In the genomic region with DNA sequence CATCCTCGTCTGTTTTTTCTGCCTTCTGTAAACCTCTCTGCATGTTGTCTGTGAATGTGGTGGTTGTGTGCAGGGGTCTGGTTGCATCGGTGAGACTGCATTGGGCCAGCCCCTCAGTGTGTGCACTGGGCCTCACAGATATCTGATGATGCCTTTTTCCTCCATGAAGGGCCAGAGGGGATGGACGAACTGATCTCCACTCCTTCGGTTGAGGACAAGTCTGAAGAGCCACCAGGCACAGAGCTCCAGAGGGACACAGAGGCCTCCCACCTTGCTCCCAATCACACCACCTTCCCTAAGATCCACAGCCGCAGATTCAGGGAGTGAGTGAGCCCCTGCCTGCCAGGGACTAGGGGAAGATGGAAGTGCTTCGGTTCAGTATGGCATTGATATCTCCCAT, we compare ENCODE assay signal across 22 cellular contexts. TPM values are rescaled to one million over a fixed set of nuclear protein-coding genes. Genes with fewer than 3 reads are reported as not detected.
DNase-seq lines count a peak whose midpoint lies in the region; ATAC-seq and TF ChIP-seq lines count a peak whose summit lies in the region.
"Had no signal": no experiment of that assay in that cellular context is flagged by ENCODE, and none has a peak within 500 bp of the region (broad histone marks: within the 10 kb centered on the region; RNA-seq: fewer than 3 reads in every experiment).

No MANE protein-coding gene starts in this region.

- in situ Hi-C loops in gastrocnemius medialis (cut with MboI; ENCODE audit: low sequenced_read_pairs in 4 of 4) = no loop called here

- no peaks in the 10 kb centered on the region for H3K27me3 Mint-ChIP-seq in activated naive CD4-positive, alpha-beta T cell treated with anti-CD3 and anti-CD28 coated beads, Interleukin-2, amount 10 ng/mL, durations not matched to agents 7 days and 5 days
- H3K27me3 Mint-ChIP-seq in HFFc6 (ENCODE audit: insufficient read depth) = no peaks in the 10 kb centered on the region; the same call in 1 of the 2 replicates
- H3K27me3 Mint-ChIP-seq: CD4-positive, alpha-beta memory T cell had no signal

- no peaks in the 10 kb centered on the region for H3K9me3 ChIP-seq in esophagus muscularis mucosa
- no peaks in the 10 kb centered on the region for H3K9me3 ChIP-seq in gastrocnemius medialis
- H3K9me3 ChIP-seq in heart right ventricle = no peaks in the 10 kb centered on the region
- H3K9me3 ChIP-seq: A549; BE2C; BLaER1 treated with 17β-estradiol and CSF1 and Interleukin-3, amounts not matched to agents 10 nM and 100 nM had no signal

- H3K27ac ChIP-seq in esophagus muscularis mucosa (replicated peaks in 1 of 4) (no peak overlapping the region), gastrocnemius medialis (peak overlapping the region; percentile 16 to 85 (median 77)), heart right ventricle (no peak overlapping the region)
- H3K27ac ChIP-seq: A549; BLaER1 treated with 17β-estradiol and CSF1 and Interleukin-3, amounts not matched to agents 10 nM and 100 nM had no signal

- CTCF ChIA-PET in activated naive CD4-positive, alpha-beta T cell treated with anti-CD3 and anti-CD28 coated beads, Interleukin-2, amount 10 ng/mL, durations not matched to agents 7 days and 5 days (lab: Charles Lee) = no interaction called here

- TF ChIP-seq EP300 in esophagus muscularis mucosa (IDR thresholded peaks at IDR 0.05) = no peak

- 94% methylated on average over 6 of the region's 6 CpGs for WGBS in esophagus muscularis mucosa
- WGBS in heart right ventricle, 2 donors = 93 to 99% methylated on average over 6 of the region's 6 CpGs

- H3K4me3 Mint-ChIP-seq in activated naive CD4-positive, alpha-beta T cell treated with anti-CD3 and anti-CD28 coated beads, Interleukin-2, amount 10 ng/mL, durations not matched to agents 7 days and 5 days = no peak overlapping the region
- no peak overlapping the region for H3K4me3 Mint-ChIP-seq in HFFc6
- H3K4me3 Mint-ChIP-seq: CD14-positive monocyte; CD4-positive, alpha-beta memory T cell; GM23338; H9 had no signal

- ATAC-seq in gastrocnemius medialis (no peak), heart right ventricle (no peak)
- ATAC-seq: A549, GM23338 had no signal

- peaks cover 83% of the 10 kb centered on the region for H3K36me3 Mint-ChIP-seq in activated naive CD4-positive, alpha-beta T cell treated with anti-CD3 and anti-CD28 coated beads, Interleukin-2, amount 10 ng/mL, durations not matched to agents 7 days and 5 days
- peaks cover 40% of the 10 kb centered on the region for H3K36me3 Mint-ChIP-seq in HFFc6 (ENCODE audit: low read depth)

- TF ChIP-seq POLR2A in esophagus muscularis mucosa (IDR thresholded peaks at IDR 0.05; ENCODE audit: low read depth) (no peak), gastrocnemius medialis (IDR thresholded peaks at IDR 0.05) (no peak)

- no peak overlapping the region for H3K4me3 ChIP-seq in esophagus muscularis mucosa
- no peak overlapping the region for H3K4me3 ChIP-seq in gastrocnemius medialis
- H3K4me3 ChIP-seq in heart right ventricle = no peak overlapping the region
- H3K4me3 ChIP-seq: A549; BLaER1 treated with 17β-estradiol and CSF1 and Interleukin-3, amounts not matched to agents 10 nM and 100 nM; GM23338 had no signal

- intact Hi-C loops in esophagus muscularis mucosa (cut with DNase I) = no loop called here
- intact Hi-C loops in gastrocnemius medialis (cut with DNase I; ENCODE audit: low total_unique reads) = loop anchor here (5.0 kb wide), 1 partner anchor 32 kb away; a partner anchor contains a TSS
- intact Hi-C loops in heart right ventricle (cut with DNase I) = loop anchor here in 1 of 10 donors (10.0 kb wide), 1 partner anchor 195 kb away; no protein-coding TSS in a partner anchor

- no peaks in the 10 kb centered on the region for H3K9me3 Mint-ChIP-seq in activated naive CD4-positive, alpha-beta T cell treated with anti-CD3 and anti-CD28 coated beads, Interleukin-2, amount 10 ng/mL, durations not matched to agents 7 days and 5 days
- H3K9me3 Mint-ChIP-seq in HFFc6 = no peaks in the 10 kb centered on the region
- H3K9me3 Mint-ChIP-seq: CD14-positive monocyte; CD4-positive, alpha-beta memory T cell; GM23338; H9 had no signal

- no peaks in the 10 kb centered on the region for H3K27me3 ChIP-seq in esophagus muscularis mucosa
- no peaks in the 10 kb centered on the region for H3K27me3 ChIP-seq in gastrocnemius medialis
- no peaks in the 10 kb centered on the region for H3K27me3 ChIP-seq in heart right ventricle
- H3K27me3 ChIP-seq: BE2C; BLaER1 treated with 17β-estradiol and CSF1 and Interleukin-3, amounts not matched to agents 10 nM and 100 nM had no signal

- no peak for DNase-seq in activated naive CD4-positive, alpha-beta T cell treated with anti-CD3 and anti-CD28 coated beads, Interleukin-2, amount 10 ng/mL, durations not matched to agents 7 days and 5 days
- DNase-seq in activated naive CD4-positive, alpha-beta T cell treated with anti-CD3 and anti-CD28 coated beads, Interleukin-2, amount 50 U/mL, for 16 hours = no peak
- DNase-seq in esophagus muscularis mucosa (ENCODE audit: extremely low spot score) (peak; percentile 77), gastrocnemius medialis (no peak), NCI-H748 treated with DMSO at 0.1 percent for 48 hours (lab: John Stamatoyannopoulos, UW) (no peak), HFFc6 (no peak), heart right ventricle (no peak)
- DNase-seq: 8988T; ACHN; AML-193; BE2C; Calu3; CD4-positive, alpha-beta memory T cell; COR-L47; DMS53; DMS79 treated with DMSO at 0.1 percent for 48 hours; GF-D8; H9 had no signal

- H3K4me1 ChIP-seq in esophagus muscularis mucosa = peaks cover 0 to 5% (median 0%) of the 10 kb centered on the region in 4 donors
- peaks cover 24 to 29% of the 10 kb centered on the region in 2 donors for H3K4me1 ChIP-seq in gastrocnemius medialis
- peaks cover 0 to 30% (median 21%) of the 10 kb centered on the region in 9 donors for H3K4me1 ChIP-seq in heart right ventricle
- H3K4me1 ChIP-seq: A549, BE2C had no signal

- H3K4me1 Mint-ChIP-seq in activated naive CD4-positive, alpha-beta T cell treated with anti-CD3 and anti-CD28 coated beads, Interleukin-2, amount 10 ng/mL, durations not matched to agents 7 days and 5 days = peaks cover 19% of the 10 kb centered on the region
- no peaks in the 10 kb centered on the region for H3K4me1 Mint-ChIP-seq in HFFc6 (ENCODE audit: low read depth)
- H3K4me1 Mint-ChIP-seq: GM23338, H9 had no signal

- H3K36me3 ChIP-seq in esophagus muscularis mucosa (peaks cover 72 to 100% (median 93%) of the 10 kb centered on the region in 4 donors), gastrocnemius medialis (peaks cover 2 to 88% of the 10 kb centered on the region in 2 donors), heart right ventricle (peaks cover 0 to 100% (median 81%) of the 10 kb centered on the region in 9 donors)

- no peak for TF ChIP-seq CTCF in esophagus muscularis mucosa (IDR thresholded peaks at IDR 0.05)
- no peak for TF ChIP-seq CTCF in gastrocnemius medialis (IDR thresholded peaks at IDR 0.05 in 4 of 5, conservative IDR thresholded peaks at IDR 0.05 in 1 of 5)
- no peak for TF ChIP-seq CTCF in HFFc6 (IDR thresholded peaks at IDR 0.05)
- no peak for TF ChIP-seq CTCF in heart right ventricle (IDR thresholded peaks at IDR 0.05)

- H3K27ac Mint-ChIP-seq in activated naive CD4-positive, alpha-beta T cell treated with anti-CD3 and anti-CD28 coated beads, Interleukin-2, amount 10 ng/mL, durations not matched to agents 7 days and 5 days = peak overlapping the region; percentile 42
- H3K27ac Mint-ChIP-seq in HFFc6 = no peak overlapping the region; the same call in 1 of the 2 replicates
- H3K27ac Mint-ChIP-seq: GM23338, H9 had no signal

RNA-seq across cellular contexts. Expression of a gene that starts 31.3 kb away (rescaled TPM):
- 10 to 100 TPM; 24.0 to 32.8 (median 29.0) TPM for total RNA-seq in esophagus muscularis mucosa
- 10 to 100 TPM; 40.2 to 70.8 (median 54.9) TPM for total RNA-seq in gastrocnemius medialis
- total RNA-seq in HFFc6 (2021; fragmentation: NEBNext Ultra II Directional; extraction: Animal tissue kit (Norgen Biotek cat#: 25700)) = 10 to 100 TPM; 13.8 to 20.3 (median 17.3) TPM
- total RNA-seq in heart right ventricle = 10 to 100 TPM; 13.9 to 18.8 (median 17.0) TPM
- polyA plus RNA-seq in heart right ventricle = 10 to 100 TPM; 15.7 to 20.1 TPM

RNA-seq across cellular contexts. Expression of a gene that starts 38.6 kb away (rescaled TPM):
- total RNA-seq in esophagus muscularis mucosa (10 to 100 TPM in 1 of 4 donors, 1 to 10 TPM in 3; 2.0 to 10.3 (median 6.0) TPM), gastrocnemius medialis (10 to 100 TPM in 1 of 4 donors, 1 to 10 TPM in 3; 6.5 to 13.2 (median 6.9) TPM), heart right ventricle (10 to 100 TPM in 2 of 10 donors, 1 to 10 TPM in 8; 1.5 to 12.2 (median 5.4) TPM)
- 100 to 1,000 TPM in 5 of 6 experiments, 10 to 100 TPM in 1; 65.7 to 135 (median 123) TPM for total RNA-seq in HFFc6 (2021; fragmentation: NEBNext Ultra II Directional; extraction: Animal tissue kit (Norgen Biotek cat#: 25700))
- 10 to 100 TPM in 1 of 2 donors, 1 to 10 TPM in 1; 7.9 to 24.3 TPM for polyA plus RNA-seq in heart right ventricle

Comparison
In these comparisons a context has a peak if more than half of its experiments do, and no peak if none do; other contexts are left out.
1. H3K27ac ChIP-seq: peak in gastrocnemius medialis (4 of 4); none in esophagus muscularis mucosa (0 of 4) and heart right ventricle (0 of 10).
2. RNA of a gene that starts 38.6 kb away (total RNA-seq): 65.7 to 135 TPM in HFFc6; 1.5 to 12.2 TPM in heart right ventricle, 6.5 to 13.2 TPM in gastrocnemius medialis and 2.0 to 10.3 TPM in esophagus muscularis mucosa; every median in the first group is over 4 times any median in the second.